In the genomic region with DNA sequence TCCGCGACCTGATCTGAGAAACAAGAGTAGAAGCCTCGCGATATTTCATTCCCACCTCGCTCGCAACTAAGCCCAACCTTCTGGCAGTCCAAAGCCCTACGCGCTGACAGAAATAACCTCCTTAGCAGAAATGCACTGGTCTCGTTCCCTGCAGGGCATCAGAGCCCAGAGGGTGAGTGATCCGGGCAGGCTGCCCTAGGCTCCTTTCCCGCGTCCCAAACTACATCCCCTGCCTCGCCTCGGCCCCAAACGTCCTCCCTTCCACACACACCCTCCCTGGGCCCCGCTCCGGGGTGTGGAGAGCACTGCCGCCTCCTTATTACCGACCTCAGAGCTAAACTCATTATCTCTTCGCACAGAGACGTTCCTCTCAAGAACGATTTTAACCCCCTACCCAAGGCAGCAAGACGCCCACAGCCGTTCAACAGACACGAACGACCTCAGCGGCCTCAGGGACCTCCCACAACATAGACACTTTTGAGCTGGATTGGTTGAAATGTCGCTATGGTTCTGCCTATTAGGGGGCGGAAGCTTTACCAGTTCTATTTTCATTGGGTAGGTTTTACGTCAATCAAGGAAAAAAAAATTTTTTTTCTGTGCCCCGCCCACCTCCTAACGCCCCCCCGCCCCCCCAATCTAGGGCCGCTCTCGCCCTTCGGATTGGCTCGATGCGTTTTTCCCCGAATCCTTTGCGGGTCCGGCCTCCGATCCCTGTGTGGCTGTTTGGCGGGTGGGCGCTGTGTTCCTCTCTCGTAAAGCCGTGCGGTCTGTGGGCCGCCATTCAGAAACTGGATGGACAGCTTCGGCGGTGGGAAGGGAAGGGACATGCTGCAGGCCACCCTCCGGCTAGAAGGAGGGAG, we compare ENCODE assay signal across 8 cellular contexts. TPM values are rescaled to one million over a fixed set of nuclear protein-coding genes. Genes with fewer than 3 reads are reported as not detected.
DNase-seq lines count a peak whose midpoint lies in the region; ATAC-seq and TF ChIP-seq lines count a peak whose summit lies in the region.

A gene (minus strand): TSS at position 439 of the 860 bp plus-strand sequence. CDS start 95 bp downstream, at position 344.

- DNase-seq in NCI-H748 (lab: John Stamatoyannopoulos, UW; ENCODE audit: unreplicated experiment) (peak; percentile 99), dedifferentiated amniotic fluid mesenchymal stem cell (ENCODE audit: extremely low spot score) (peak; percentile 97), left lobe of liver (ENCODE audit: low spot score) (peak; percentile 96)
- peak; percentile 83 for DNase-seq in activated CD4-positive, alpha-beta T cell treated with anti-CD3 and anti-CD28 coated beads, Interleukin-2, amount 50 U/mL, for 1 hour
- DNase-seq in stimulated activated CD4-positive, alpha-beta T cell treated with anti-CD3 and anti-CD28 coated beads, Interleukin-2, amount 100 ng/mL, for 4 hours (ENCODE audit: low read depth), result peak; percentile 82

- TF ChIP-seq CTCF in C4-2B (conservative IDR thresholded peaks at IDR 0.05), result no peak

- H3K27ac ChIP-seq in C4-2B, result peak within 1 kb of the TSS; percentile 95

- peak; percentile 93 for ATAC-seq in GM19372 (IDR thresholded peaks at IDR 0.05; ENCODE audit: low read depth, unreplicated experiment)
- peak; percentile 94 for ATAC-seq in HG03521 (IDR thresholded peaks at IDR 0.05; ENCODE audit: unreplicated experiment)
- ATAC-seq in left lobe of liver, result peak; percentile 94

RNA-seq across cellular contexts. Expression of the gene that starts here (rescaled TPM):
- 5.6 TPM for total RNA-seq in left lobe of liver

Comparison
In these comparisons a context has a peak if more than half of its experiments do, and no peak if none do; other contexts are left out.
1. Peak in every context shown above with its lines: DNase-seq, ATAC-seq and H3K27ac ChIP-seq.